ENCODE assay signal across 17 cellular contexts in the genomic region with DNA sequence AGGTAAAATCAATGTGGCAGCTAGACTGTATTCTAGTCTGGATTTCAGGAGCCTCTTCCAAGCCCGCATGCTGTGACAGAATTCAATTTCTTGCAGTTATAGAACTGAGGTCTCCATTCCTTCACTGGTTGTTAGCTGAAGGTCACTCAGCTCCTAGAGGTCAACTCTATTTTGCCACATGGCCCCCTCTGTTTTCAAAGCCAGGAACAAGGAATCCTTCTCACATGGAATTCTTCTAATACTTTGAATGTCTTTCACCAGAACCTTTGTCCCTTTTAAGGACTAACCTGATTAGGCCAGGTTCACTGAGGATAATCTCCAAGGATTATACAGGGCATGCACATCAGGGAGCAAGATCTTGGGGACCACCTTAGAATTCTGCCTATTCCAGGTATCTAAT. TPM values are rescaled to one million over a fixed set of nuclear protein-coding genes. Genes with fewer than 3 reads are reported as not detected.
A peak's percentile ranks its signal among the peaks of the same experiment; 100 is the strongest.
DNase-seq lines count a peak whose midpoint lies in the region; ATAC-seq and TF ChIP-seq lines count a peak whose summit lies in the region.
"Had no signal": no experiment of that assay in that cellular context is flagged by ENCODE, and none has a peak within 500 bp of the region (broad histone marks: within the 10 kb centered on the region; RNA-seq: fewer than 3 reads in every experiment).

No MANE protein-coding gene starts in this region.

- H3K4ac ChIP-seq in mesendoderm (ENCODE audit: low read depth, low read length), result no peak overlapping the region

- H3K27ac ChIP-seq in GM23338 (ENCODE audit: low read depth), result no peak overlapping the region
- H3K27ac ChIP-seq in mesendoderm (ENCODE audit: low read depth, low read length), result no peak overlapping the region
- H3K27ac ChIP-seq: C4-2B, GM23248 had no signal

- H2AFZ ChIP-seq in GM23338, result 0 out of 2 replicates have a peak overlapping the region, but pooled peaks have one; percentile 54
- H2AFZ ChIP-seq: GM23248 had no signal

- no peak; the same call in 2 of the 3 replicates for ATAC-seq in GM23338
- no peak for ATAC-seq in GM19455 (IDR thresholded peaks at IDR 0.05; ENCODE audit: unreplicated experiment)
- ATAC-seq: GM12878 had no signal

- H4K8ac ChIP-seq in mesendoderm (ENCODE audit: low read depth, low read length), result no peak overlapping the region

- H3K23ac ChIP-seq in mesendoderm (ENCODE audit: low read length), result no peak overlapping the region

- no peaks in the 10 kb centered on the region for H3F3A ChIP-seq in GM23338 (replicated peaks; ENCODE audit: low read depth)

- H3K56ac ChIP-seq in mesendoderm (ENCODE audit: low read length), result no peak overlapping the region

- no peak overlapping the region for H3K18ac ChIP-seq in mesendoderm (ENCODE audit: low read length)

- H3K27me3 ChIP-seq in GM23338 (ENCODE audit: insufficient read depth) (no peaks in the 10 kb centered on the region), mesendoderm (ENCODE audit: insufficient read depth, low read length, poor library complexity) (no peaks in the 10 kb centered on the region)

- H4K20me1 ChIP-seq in GM23338 (replicated peaks; ENCODE audit: insufficient read depth), result no peaks in the 10 kb centered on the region

- H3K4me1 ChIP-seq in GM23338 (ENCODE audit: insufficient read depth), result peaks cover 6% of the 10 kb centered on the region; the same call in 1 of the 2 replicates
- no peaks in the 10 kb centered on the region for H3K4me1 ChIP-seq in mesendoderm (ENCODE audit: control insufficient read depth, low read depth, low read length)

- intact Hi-C loops in CD14-positive monocyte (cut with micrococcal nuclease), result no loop called here

- H3K4me3 ChIP-seq in GM23338 (no peak overlapping the region), mesendoderm (ENCODE audit: low read length) (no peak overlapping the region)
- H3K4me3 ChIP-seq: GM12878, GM23248 had no signal

- H3K9me3 Mint-ChIP-seq in GM23338, result no peaks in the 10 kb centered on the region; the same call in 2 of the 3 replicates
- H3K9me3 Mint-ChIP-seq in CD14-positive monocyte, result peaks cover 0 to 2% (median 0%) of the 10 kb centered on the region in 7 donors
- H3K9me3 Mint-ChIP-seq: CD4-positive, alpha-beta memory T cell had no signal

- H3K36me3 Mint-ChIP-seq in GM23338 (ENCODE audit: low read depth), result no peaks in the 10 kb centered on the region
- H3K36me3 Mint-ChIP-seq in CD14-positive monocyte, result no peaks in the 10 kb centered on the region
- H3K36me3 Mint-ChIP-seq: CD4-positive, alpha-beta memory T cell had no signal

- H3K4me3 Mint-ChIP-seq in GM23338, result no peak overlapping the region
- H3K4me3 Mint-ChIP-seq in CD14-positive monocyte, result no peak overlapping the region
- H3K4me3 Mint-ChIP-seq: CD4-positive, alpha-beta memory T cell had no signal

- H2BK15ac ChIP-seq in mesendoderm (replicated peaks; ENCODE audit: low read depth), result no peak overlapping the region

- H3K4me1 Mint-ChIP-seq in GM23338 (peaks cover 2% of the 10 kb centered on the region; the same call in 1 of the 3 replicates), CD14-positive monocyte (no peaks in the 10 kb centered on the region)
- H3K4me1 Mint-ChIP-seq: CD4-positive, alpha-beta memory T cell had no signal

- no peaks in the 10 kb centered on the region for H3K27me3 Mint-ChIP-seq in GM23338 (ENCODE audit: insufficient read depth, low read depth, poor library complexity)
- H3K27me3 Mint-ChIP-seq in CD14-positive monocyte (ENCODE audit: low read depth in 3 of 3), result peaks cover 0 to 6% (median 0%) of the 10 kb centered on the region in 3 donors

- H3K27ac Mint-ChIP-seq in GM23338 (no peak overlapping the region), CD14-positive monocyte (no peak overlapping the region)
- H3K27ac Mint-ChIP-seq: CD4-positive, alpha-beta memory T cell had no signal

- H3K79me2 ChIP-seq in GM23338 (replicated peaks; ENCODE audit: insufficient read depth) (no peaks in the 10 kb centered on the region), mesendoderm (ENCODE audit: control insufficient read depth, insufficient read depth, low read length) (no peaks in the 10 kb centered on the region)

- TF ChIP-seq CTCF in GM23338 (conservative IDR thresholded peaks at IDR 0.05; ENCODE audit: low read depth in 2 of 2) (no peak), CD14-positive monocyte (IDR thresholded peaks at IDR 0.05) (no peak)

- H2BK120ac ChIP-seq in mesendoderm (ENCODE audit: low read depth, low read length), result no peak overlapping the region

- no peak overlapping the region for H2AK5ac ChIP-seq in mesendoderm (ENCODE audit: low read length)

- no peak overlapping the region for H4K5ac ChIP-seq in mesendoderm (ENCODE audit: low read length)

- H2BK5ac ChIP-seq in mesendoderm (ENCODE audit: low read length), result no peak overlapping the region

- H3K4me2 ChIP-seq in GM23338 (no peak overlapping the region), mesendoderm (ENCODE audit: low read length) (no peak overlapping the region)

- no CpG with 5 or more reads among the region's 1 CpG for WGBS in mesendoderm (ENCODE audit: extremely low coverage, insufficient coverage, low lambda C conversion rate)

- no peak overlapping the region for H3K9ac ChIP-seq in mesendoderm (ENCODE audit: low read length)
- H3K9ac ChIP-seq: GM23248 had no signal

- H3K36me3 ChIP-seq in GM23338 (ENCODE audit: insufficient read depth) (no peaks in the 10 kb centered on the region), mesendoderm (ENCODE audit: control insufficient read depth, insufficient read depth, low read length) (no peaks in the 10 kb centered on the region)

- H3K79me1 ChIP-seq in mesendoderm (ENCODE audit: low read length), result no peaks in the 10 kb centered on the region

- no peaks in the 10 kb centered on the region for H3K9me2 ChIP-seq in GM23338 (ENCODE audit: insufficient read depth)

- DNase-seq in GM23338 (ENCODE audit: low spot score), result peak; percentile 42
- DNase-seq in NCI-H82 treated with DMSO at 0.1 percent for 48 hours (lab: John Stamatoyannopoulos, UW; ENCODE audit: unreplicated experiment), result peak; percentile 5
- peak; percentile 37 for DNase-seq in mesendoderm
- no peak for DNase-seq in amygdala (lab: John Stamatoyannopoulos, UW)
- no peak for DNase-seq in CD14-positive monocyte (ENCODE audit: low spot score)
- DNase-seq: AML-193; CD4-positive, alpha-beta memory T cell; DMS153; DMS79; GM23248; HCEC 1CT had no signal

TF ChIP-seq in GM23338, 12 proteins besides CTCF, POLR2A, EP300 and RAD21 (continues in another document):
- TF ChIP-seq JUNB (IDR thresholded peaks at IDR 0.05; ENCODE audit: unreplicated experiment) (no peak), NANOG (IDR thresholded peaks at IDR 0.05; ENCODE audit: borderline replicate concordance) (no peak), POLR2AphosphoS5 (IDR thresholded peaks at IDR 0.05; ENCODE audit: low read depth) (no peak), ZNF331 (CRISPR knock-in tag; IDR thresholded peaks at IDR 0.05; ENCODE audit: low read depth) (no peak), STAT1 (IDR thresholded peaks at IDR 0.05; ENCODE audit: unreplicated experiment) (no peak)
- TF ChIP-seq, protein P1, sequence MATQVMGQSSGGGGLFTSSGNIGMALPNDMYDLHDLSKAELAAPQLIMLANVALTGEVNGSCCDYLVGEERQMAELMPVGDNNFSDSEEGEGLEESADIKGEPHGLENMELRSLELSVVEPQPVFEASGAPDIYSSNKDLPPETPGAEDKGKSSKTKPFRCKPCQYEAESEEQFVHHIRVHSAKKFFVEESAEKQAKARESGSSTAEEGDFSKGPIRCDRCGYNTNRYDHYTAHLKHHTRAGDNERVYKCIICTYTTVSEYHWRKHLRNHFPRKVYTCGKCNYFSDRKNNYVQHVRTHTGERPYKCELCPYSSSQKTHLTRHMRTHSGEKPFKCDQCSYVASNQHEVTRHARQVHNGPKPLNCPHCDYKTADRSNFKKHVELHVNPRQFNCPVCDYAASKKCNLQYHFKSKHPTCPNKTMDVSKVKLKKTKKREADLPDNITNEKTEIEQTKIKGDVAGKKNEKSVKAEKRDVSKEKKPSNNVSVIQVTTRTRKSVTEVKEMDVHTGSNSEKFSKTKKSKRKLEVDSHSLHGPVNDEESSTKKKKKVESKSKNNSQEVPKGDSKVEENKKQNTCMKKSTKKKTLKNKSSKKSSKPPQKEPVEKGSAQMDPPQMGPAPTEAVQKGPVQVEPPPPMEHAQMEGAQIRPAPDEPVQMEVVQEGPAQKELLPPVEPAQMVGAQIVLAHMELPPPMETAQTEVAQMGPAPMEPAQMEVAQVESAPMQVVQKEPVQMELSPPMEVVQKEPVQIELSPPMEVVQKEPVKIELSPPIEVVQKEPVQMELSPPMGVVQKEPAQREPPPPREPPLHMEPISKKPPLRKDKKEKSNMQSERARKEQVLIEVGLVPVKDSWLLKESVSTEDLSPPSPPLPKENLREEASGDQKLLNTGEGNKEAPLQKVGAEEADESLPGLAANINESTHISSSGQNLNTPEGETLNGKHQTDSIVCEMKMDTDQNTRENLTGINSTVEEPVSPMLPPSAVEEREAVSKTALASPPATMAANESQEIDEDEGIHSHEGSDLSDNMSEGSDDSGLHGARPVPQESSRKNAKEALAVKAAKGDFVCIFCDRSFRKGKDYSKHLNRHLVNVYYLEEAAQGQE (IDR thresholded peaks at IDR 0.05; ENCODE audit: unreplicated experiment), result no peak
- TF ChIP-seq, protein P2, sequence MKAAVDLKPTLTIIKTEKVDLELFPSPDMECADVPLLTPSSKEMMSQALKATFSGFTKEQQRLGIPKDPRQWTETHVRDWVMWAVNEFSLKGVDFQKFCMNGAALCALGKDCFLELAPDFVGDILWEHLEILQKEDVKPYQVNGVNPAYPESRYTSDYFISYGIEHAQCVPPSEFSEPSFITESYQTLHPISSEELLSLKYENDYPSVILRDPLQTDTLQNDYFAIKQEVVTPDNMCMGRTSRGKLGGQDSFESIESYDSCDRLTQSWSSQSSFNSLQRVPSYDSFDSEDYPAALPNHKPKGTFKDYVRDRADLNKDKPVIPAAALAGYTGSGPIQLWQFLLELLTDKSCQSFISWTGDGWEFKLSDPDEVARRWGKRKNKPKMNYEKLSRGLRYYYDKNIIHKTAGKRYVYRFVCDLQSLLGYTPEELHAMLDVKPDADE (IDR thresholded peaks at IDR 0.05), result no peak

RNA-seq across cellular contexts. Expression of a gene that starts 23.4 kb away (rescaled TPM):
- not detected in 2 replicates for total RNA-seq in GM23338 (2014; rRNA removed; shearing (Covaris generic))
- polyA plus RNA-seq in GM23338 (2016; fragmentation: Nextera tagmentation; extraction: Ambion mirVana) (not detected in 2 replicates), CD14-positive monocyte (under 1 TPM in 1 of 2 donors, not detected in 1; 0.07 TPM)
- not detected for polyA plus RNA-seq in mesendoderm (2013, experiment 1 of 2)
- not detected for polyA plus RNA-seq in mesendoderm (2013, experiment 2 of 2)
- total RNA-seq: Daoy, GM23248 had no signal
- polyA plus RNA-seq: BJ, GM23248 had no signal

RNA-seq across cellular contexts. Expression of a gene that starts 34.2 kb away (rescaled TPM):
- total RNA-seq in GM23338 (2014; rRNA removed; shearing (Covaris generic)), result 13.0 and 15.6 TPM in 2 replicates
- polyA plus RNA-seq in GM23338 (2016; fragmentation: Nextera tagmentation; extraction: Ambion mirVana) (26.3 and 31.1 TPM in 2 replicates), CD14-positive monocyte (10 to 100 TPM; 24.3 to 39.4 TPM)
- polyA plus RNA-seq in mesendoderm (2013, experiment 1 of 2), result 6.3 TPM
- 7.6 TPM for polyA plus RNA-seq in mesendoderm (2013, experiment 2 of 2)
- total RNA-seq: GM12878, GM23248, HT-29 had no signal

Comparison
In these comparisons a context has a peak if more than half of its experiments do, and no peak if none do; other contexts are left out.
1. DNase-seq: peak in GM23338 (single experiment), NCI-H82 treated with DMSO at 0.1 percent for 48 hours (single experiment) and mesendoderm (single experiment); none in amygdala (0 of 56) and CD14-positive monocyte (single experiment).